Comparison of ENCODE assay signal across 8 cellular contexts in genomic region chr12:24742378-24742777, GRCh38.
A peak's percentile ranks its signal among the peaks of the same experiment; 100 is the strongest.
DNase-seq lines count a peak whose midpoint lies in the region; ATAC-seq and TF ChIP-seq lines count a peak whose summit lies in the region.

No MANE protein-coding gene starts in this region.

- H3K36me3 Mint-ChIP-seq in activated T-cell treated with anti-CD3 and anti-CD28 coated beads, Interleukin-2, amount 50 U/mL, for 72 hours (ENCODE audit: insufficient read depth in 2 of 2): peaks cover 0 to 2% of the 10 kb centered on the region in 2 donors
- H3K36me3 Mint-ChIP-seq in stimulated activated memory B cell treated with anti-CD40 and anti-IgM and Interleukin-4, amounts not matched to agents 10 μg/mL and 1 μg/mL and 100 μg/mL, for 72 hours: no peaks in the 10 kb centered on the region

- peaks cover 29% of the 10 kb centered on the region for H3K4me1 Mint-ChIP-seq in activated T-cell treated with anti-CD3 and anti-CD28 coated beads, Interleukin-2, amount 50 U/mL, for 72 hours (ENCODE audit: low read depth)
- H3K4me1 Mint-ChIP-seq in stimulated activated memory B cell treated with anti-CD40 and anti-IgM and Interleukin-4, amounts not matched to agents 10 μg/mL and 1 μg/mL and 100 μg/mL, for 72 hours: peaks cover 31% of the 10 kb centered on the region

- H3K27me3 Mint-ChIP-seq in activated T-cell treated with anti-CD3 and anti-CD28 coated beads, Interleukin-2, amount 50 U/mL, for 72 hours (ENCODE audit: low read depth): peaks cover 11% of the 10 kb centered on the region
- H3K27me3 Mint-ChIP-seq in stimulated activated memory B cell treated with anti-CD40 and anti-IgM and Interleukin-4, amounts not matched to agents 10 μg/mL and 1 μg/mL and 100 μg/mL, for 72 hours: no peaks in the 10 kb centered on the region

- ATAC-seq in GM19324 (IDR thresholded peaks at IDR 0.05; ENCODE audit: low FRiP score, unreplicated experiment) (peak; percentile 75), HG03135 (IDR thresholded peaks at IDR 0.05; ENCODE audit: unreplicated experiment) (peak; percentile 86)
- ATAC-seq in activated T-cell treated with anti-CD3 and anti-CD28 coated beads, Interleukin-2, amount 50 U/mL, for 72 hours (replicated peaks in 1 of 2): peak; percentile 69 to 86
- ATAC-seq in stimulated activated memory B cell treated with anti-CD40 and anti-IgM and Interleukin-4, amounts not matched to agents 10 μg/mL and 1 μg/mL and 100 μg/mL, for 72 hours: peak; percentile 95

- peaks cover 0 to 2% of the 10 kb centered on the region in 2 donors for H3K9me3 Mint-ChIP-seq in activated T-cell treated with anti-CD3 and anti-CD28 coated beads, Interleukin-2, amount 50 U/mL, for 72 hours
- no peaks in the 10 kb centered on the region for H3K9me3 Mint-ChIP-seq in stimulated activated memory B cell treated with anti-CD40 and anti-IgM and Interleukin-4, amounts not matched to agents 10 μg/mL and 1 μg/mL and 100 μg/mL, for 72 hours

- no peak for TF ChIP-seq POLR2A in erythroblast (IDR thresholded peaks at IDR 0.05; ENCODE audit: low read length)

- H3K27ac Mint-ChIP-seq in activated T-cell treated with anti-CD3 and anti-CD28 coated beads, Interleukin-2, amount 50 U/mL, for 72 hours: peak overlapping the region; percentile 71
- peak overlapping the region; percentile 60 for H3K27ac Mint-ChIP-seq in stimulated activated memory B cell treated with anti-CD40 and anti-IgM and Interleukin-4, amounts not matched to agents 10 μg/mL and 1 μg/mL and 100 μg/mL, for 72 hours

- H3K4me3 Mint-ChIP-seq in activated T-cell treated with anti-CD3 and anti-CD28 coated beads, Interleukin-2, amount 50 U/mL, for 72 hours: peak overlapping the region; percentile 55 to 56
- peak overlapping the region; percentile 24 for H3K4me3 Mint-ChIP-seq in stimulated activated memory B cell treated with anti-CD40 and anti-IgM and Interleukin-4, amounts not matched to agents 10 μg/mL and 1 μg/mL and 100 μg/mL, for 72 hours

- DNase-seq in Ammon's horn (ENCODE audit: low spot score) (peak; percentile 72), erythroblast (lab: John Stamatoyannopoulos, UW) (no peak), HuH-7 (ENCODE audit: low spot score) (no peak)
- peak; percentile 22 to 65 for DNase-seq in activated T-cell treated with anti-CD3 and anti-CD28 coated beads, Interleukin-2, amount 50 U/mL, for 72 hours
- DNase-seq in activated effector memory CD4-positive, alpha-beta T cell treated with anti-CD3 and anti-CD28 coated beads, Interleukin-2, amount 50 U/mL, for 16 hours: no peak

Comparison
In these comparisons a context has a peak if more than half of its experiments do, and no peak if none do; other contexts are left out.
1. DNase-seq: peak in Ammon's horn (single experiment) and activated T-cell treated with anti-CD3 and anti-CD28 coated beads, Interleukin-2, amount 50 U/mL, for 72 hours (2 of 2); none in activated effector memory CD4-positive, alpha-beta T cell treated with anti-CD3 and anti-CD28 coated beads, Interleukin-2, amount 50 U/mL, for 16 hours (single experiment), erythroblast (0 of 2) and HuH-7 (single experiment).
2. Peak in every context shown above with its lines, with median percentiles within 50 percentile points of each other: ATAC-seq.